In the genomic region with DNA sequence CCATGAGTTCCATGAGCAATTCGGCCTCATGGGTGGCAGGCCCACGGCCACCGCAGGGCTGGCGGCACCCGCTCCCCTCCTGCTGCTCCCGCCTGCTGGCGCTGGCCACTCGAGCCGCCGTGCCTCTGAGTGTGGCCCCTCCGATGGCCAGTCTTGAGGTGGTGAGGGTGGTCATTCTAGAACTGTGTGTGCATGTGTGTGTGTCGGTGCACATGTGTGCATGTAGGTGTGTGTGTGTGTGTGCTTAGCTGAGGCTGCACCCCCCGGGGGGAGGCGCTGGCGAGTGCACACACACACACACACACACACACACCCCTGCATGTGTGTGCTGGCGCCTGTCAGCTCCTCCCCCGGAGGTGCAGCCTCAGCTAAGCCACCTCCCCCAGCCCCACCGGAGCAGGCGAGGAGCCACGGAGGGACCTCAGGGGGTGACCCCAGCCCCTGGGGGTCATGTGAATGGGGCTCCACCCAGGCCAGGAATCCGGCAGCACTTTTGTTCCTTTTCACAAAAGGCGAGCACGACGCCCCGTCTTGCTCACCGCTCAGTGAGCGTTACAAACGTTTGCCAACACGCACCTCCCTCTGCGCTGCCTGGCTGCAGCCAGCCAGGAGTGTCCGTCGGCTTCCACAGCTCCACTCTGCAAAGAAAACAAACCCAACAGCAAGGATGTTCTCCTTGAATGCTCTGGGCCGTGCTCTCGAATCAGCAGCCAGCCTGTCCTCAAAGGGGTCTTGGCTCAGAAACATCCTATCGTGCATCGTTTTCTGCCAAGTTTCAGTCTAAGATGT, we compare ENCODE assay signal across 2 cellular contexts.
TF ChIP-seq lines count a peak whose summit lies in the region.

No MANE protein-coding gene starts in this region.

TF ChIP-seq in Ishikawa, 13 proteins besides CTCF, POLR2A, EP300 and RAD21:
- TF ChIP-seq CEBPB (IDR thresholded peaks at IDR 0.05) (no peak), TEAD4 (IDR thresholded peaks at IDR 0.05) (peak; percentile 66), NFIC (IDR thresholded peaks at IDR 0.05) (peak; percentile 62), TCF12 (IDR thresholded peaks at IDR 0.05; ENCODE audit: low read depth) (peak; percentile 72; the same call in 1 of the 2 replicates), YY1 (IDR thresholded peaks at IDR 0.05; ENCODE audit: low read depth) (no peak), ZBTB7A (IDR thresholded peaks at IDR 0.05; ENCODE audit: low read depth) (0 out of 2 replicates have a peak, but pooled peaks have one; percentile 56)
- TF ChIP-seq, protein P1, sequence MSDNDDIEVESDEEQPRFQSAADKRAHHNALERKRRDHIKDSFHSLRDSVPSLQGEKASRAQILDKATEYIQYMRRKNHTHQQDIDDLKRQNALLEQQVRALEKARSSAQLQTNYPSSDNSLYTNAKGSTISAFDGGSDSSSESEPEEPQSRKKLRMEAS (IDR thresholded peaks at IDR 0.05): peak; percentile 76

TF ChIP-seq in H1, 55 proteins besides CTCF, POLR2A, EP300 and RAD21:
- TF ChIP-seq, protein P2, sequence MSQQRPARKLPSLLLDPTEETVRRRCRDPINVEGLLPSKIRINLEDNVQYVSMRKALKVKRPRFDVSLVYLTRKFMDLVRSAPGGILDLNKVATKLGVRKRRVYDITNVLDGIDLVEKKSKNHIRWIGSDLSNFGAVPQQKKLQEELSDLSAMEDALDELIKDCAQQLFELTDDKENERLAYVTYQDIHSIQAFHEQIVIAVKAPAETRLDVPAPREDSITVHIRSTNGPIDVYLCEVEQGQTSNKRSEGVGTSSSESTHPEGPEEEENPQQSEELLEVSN (IDR thresholded peaks at IDR 0.05): no peak
- no peak for TF ChIP-seq KDM4A (IDR thresholded peaks at IDR 0.05; ENCODE audit: low read depth, low read length, severe bottlenecking)
- no peak for TF ChIP-seq KDM5A (IDR thresholded peaks at IDR 0.05; ENCODE audit: low read length)
- TF ChIP-seq CHD7 (IDR thresholded peaks at IDR 0.05; ENCODE audit: insufficient replicate concordance, low read length): no peak
- TF ChIP-seq RBBP5 (IDR thresholded peaks at IDR 0.05; ENCODE audit: borderline replicate concordance, low read depth, low read length): no peak
- no peak for TF ChIP-seq SP4 (IDR thresholded peaks at IDR 0.05; ENCODE audit: low read length)
- TF ChIP-seq ASH2L (IDR thresholded peaks at IDR 0.05; ENCODE audit: low read length): no peak
- no peak for TF ChIP-seq TBP (IDR thresholded peaks at IDR 0.05; ENCODE audit: low read depth, low read length)
- no peak for TF ChIP-seq MAFK (IDR thresholded peaks at IDR 0.05; ENCODE audit: low read depth, low read length)
- TF ChIP-seq, protein P3, sequence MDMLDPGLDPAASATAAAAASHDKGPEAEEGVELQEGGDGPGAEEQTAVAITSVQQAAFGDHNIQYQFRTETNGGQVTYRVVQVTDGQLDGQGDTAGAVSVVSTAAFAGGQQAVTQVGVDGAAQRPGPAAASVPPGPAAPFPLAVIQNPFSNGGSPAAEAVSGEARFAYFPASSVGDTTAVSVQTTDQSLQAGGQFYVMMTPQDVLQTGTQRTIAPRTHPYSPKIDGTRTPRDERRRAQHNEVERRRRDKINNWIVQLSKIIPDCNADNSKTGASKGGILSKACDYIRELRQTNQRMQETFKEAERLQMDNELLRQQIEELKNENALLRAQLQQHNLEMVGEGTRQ (IDR thresholded peaks at IDR 0.05; ENCODE audit: low read length): no peak
- TF ChIP-seq BRCA1 (IDR thresholded peaks at IDR 0.05; ENCODE audit: low read depth, low read length): no peak
